7 cellular contexts compared by ENCODE assay signal in the genomic region with DNA sequence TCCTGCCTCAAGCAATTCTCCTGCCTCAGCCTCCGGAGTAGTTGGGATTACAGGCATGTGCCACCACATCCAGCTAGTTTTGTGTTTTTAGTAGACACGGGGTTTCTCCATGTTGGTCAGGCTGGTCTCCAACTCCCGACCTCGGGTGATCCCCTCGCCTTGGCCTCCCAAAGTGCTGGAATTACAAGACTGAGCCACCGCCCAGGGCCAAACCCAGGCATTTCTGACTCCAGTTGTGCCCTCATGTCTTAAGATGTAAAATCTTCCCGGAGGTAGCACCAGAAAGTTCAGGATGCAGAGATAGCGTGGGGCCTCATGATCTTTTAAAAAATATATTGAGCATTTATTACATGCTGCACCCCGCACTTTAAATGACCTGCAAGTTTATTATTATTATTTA. TPM values are rescaled to one million over a fixed set of nuclear protein-coding genes. Genes with fewer than 3 reads are reported as not detected.
"Had no signal": no experiment of that assay in that cellular context is flagged by ENCODE, and none has a peak within 500 bp of the region (broad histone marks: within the 10 kb centered on the region; RNA-seq: fewer than 3 reads in every experiment).

No MANE protein-coding gene starts in this region.

- H3K4me3 ChIP-seq: K562 had no signal

- ATAC-seq: HepG2, K562 had no signal

- DNase-seq: IMR-90, KBM-7, KG1 had no signal

- H3K27ac ChIP-seq: HL-60 had no signal

RNA-seq across cellular contexts. Expression of a gene that starts 44.7 kb away (rescaled TPM):
- polyA plus RNA-seq: IgD-negative memory B cell had no signal
